1 cellular context compared by ENCODE assay signal in genomic region chr1:104132386-104132973, GRCh38.
TF ChIP-seq lines count a peak whose summit lies in the region.

No MANE protein-coding gene starts in this region.

TF ChIP-seq in Ishikawa, 13 proteins besides CTCF, POLR2A, EP300 and RAD21 (continued from another document):
- TF ChIP-seq TCF12 (IDR thresholded peaks at IDR 0.05; ENCODE audit: low read depth): no peak
- TF ChIP-seq MAX (IDR thresholded peaks at IDR 0.05): no peak
- TF ChIP-seq CEBPB (IDR thresholded peaks at IDR 0.05): no peak
- no peak for TF ChIP-seq NFIC (IDR thresholded peaks at IDR 0.05)
- no peak for TF ChIP-seq EGR1 (IDR thresholded peaks at IDR 0.05)
- no peak for TF ChIP-seq CREB1 (IDR thresholded peaks at IDR 0.05; ENCODE audit: low read depth)
TF ChIP-seq in Ishikawa: peak in this region for 0.
